24 cellular contexts compared by ENCODE assay signal in genomic region chr2:188986839-188987238, GRCh38. TPM values are rescaled to one million over a fixed set of nuclear protein-coding genes. Genes with fewer than 3 reads are reported as not detected.
DNase-seq lines count a peak whose midpoint lies in the region; ATAC-seq, FAIRE-seq and TF ChIP-seq lines count a peak whose summit lies in the region.
"Had no signal": no experiment of that assay in that cellular context is flagged by ENCODE, and none has a peak within 500 bp of the region (broad histone marks: within the 10 kb centered on the region; RNA-seq: fewer than 3 reads in every experiment).

No MANE protein-coding gene starts in this region.

- DNase-seq in breast epithelium (ENCODE audit: low spot score in 2 of 2), result no peak
- no peak for DNase-seq in MCF 10A (ENCODE audit: unreplicated experiment)
- DNase-seq in chondrocyte (ENCODE audit: low spot score), result no peak
- DNase-seq in nephron progenitor cell, result no peak
- no peak for DNase-seq in frontal cortex (ENCODE audit: low spot score in 2 of 2)
- no peak for DNase-seq in activated T-cell treated with anti-CD3 and anti-CD28 coated beads for 4 hours
- no peak for DNase-seq in activated gamma-delta T cell treated with Interleukin-2 at 50 U/mL for 16 hours
- DNase-seq: activated naive CD8-positive, alpha-beta T cell treated with anti-CD3 and anti-CD28 coated beads for 36 hours; caudate nucleus; CD4-positive, CD25-positive, alpha-beta regulatory T cell; DMS53; effector memory CD8-positive, alpha-beta T cell; NCI-H1694; ovary; SHP77; small intestine; stimulated activated CD4-positive, alpha-beta T cell treated with anti-CD3 and anti-CD28 coated beads, Interleukin-4, amount 100 ng/mL, for 4 hours; stimulated activated CD8-positive, alpha-beta memory T cell treated with anti-CD3 and anti-CD28 coated beads, Interleukin-4, amount 100 ng/mL, for 48 hours; T-helper 17 cell had no signal

- H3K4me3 Mint-ChIP-seq in MCF 10A (ENCODE audit: unreplicated experiment), result no peak overlapping the region
- no peak overlapping the region for H3K4me3 Mint-ChIP-seq in chondrocyte (ENCODE audit: unreplicated experiment)
- no peak overlapping the region for H3K4me3 Mint-ChIP-seq in nephron progenitor cell
- H3K4me3 Mint-ChIP-seq: activated naive CD8-positive, alpha-beta T cell treated with anti-CD3 and anti-CD28 coated beads for 36 hours; CD4-positive, CD25-positive, alpha-beta regulatory T cell; effector memory CD8-positive, alpha-beta T cell; T-helper 17 cell; WTC11 had no signal

- intact Hi-C loops in breast epithelium (cut with DNase I; ENCODE audit: low total_unique reads) (no loop called here), MCF 10A (cut with micrococcal nuclease) (loop anchor here (10.0 kb wide), 1 partner anchor 358 kb away; no protein-coding TSS in a partner anchor)

- H3K36me3 Mint-ChIP-seq in MCF 10A (ENCODE audit: insufficient read depth, unreplicated experiment) (no peaks in the 10 kb centered on the region), chondrocyte (ENCODE audit: low read depth) (peaks cover 35% of the 10 kb centered on the region), nephron progenitor cell (ENCODE audit: low read depth) (peaks cover 6% of the 10 kb centered on the region)
- H3K36me3 Mint-ChIP-seq: activated naive CD8-positive, alpha-beta T cell treated with anti-CD3 and anti-CD28 coated beads for 36 hours; CD4-positive, CD25-positive, alpha-beta regulatory T cell; WTC11 had no signal

- no peak for FAIRE-seq in frontal cortex (lab: Jason Lieb, UNC)
- FAIRE-seq: GM18507 had no signal

- TF ChIP-seq POLR2A in breast epithelium (IDR thresholded peaks at IDR 0.05), result no peak

- H3K36me3 ChIP-seq in breast epithelium, result no peaks in the 10 kb centered on the region
- H3K36me3 ChIP-seq: ovary, suprapubic skin had no signal

- H3K9me3 Mint-ChIP-seq in MCF 10A (ENCODE audit: unreplicated experiment) (no peaks in the 10 kb centered on the region), chondrocyte (ENCODE audit: low read depth) (no peaks in the 10 kb centered on the region), nephron progenitor cell (no peaks in the 10 kb centered on the region)
- H3K9me3 Mint-ChIP-seq: activated naive CD8-positive, alpha-beta T cell treated with anti-CD3 and anti-CD28 coated beads for 36 hours; effector memory CD8-positive, alpha-beta T cell; WTC11 had no signal

- H3K27me3 ChIP-seq in breast epithelium, result no peaks in the 10 kb centered on the region
- H3K27me3 ChIP-seq: ovary, suprapubic skin had no signal

- H3K4me3 ChIP-seq in breast epithelium, result no peak overlapping the region
- H3K4me3 ChIP-seq: ovary, suprapubic skin had no signal

- POLR2A ChIA-PET in MCF 10A (lab: Yijun Ruan, JAX), result no interaction called here

- H3K4me1 Mint-ChIP-seq in MCF 10A (ENCODE audit: insufficient read depth, unreplicated experiment) (no peaks in the 10 kb centered on the region), chondrocyte (ENCODE audit: low read depth) (peaks cover 63% of the 10 kb centered on the region), nephron progenitor cell (no peaks in the 10 kb centered on the region)
- H3K4me1 Mint-ChIP-seq: activated naive CD8-positive, alpha-beta T cell treated with anti-CD3 and anti-CD28 coated beads for 36 hours; CD4-positive, CD25-positive, alpha-beta regulatory T cell; T-helper 17 cell; WTC11 had no signal

- no peaks in the 10 kb centered on the region for H3K4me1 ChIP-seq in breast epithelium

- peak overlapping the region; percentile 37 to 62 for H3K27ac ChIP-seq in breast epithelium
- H3K27ac ChIP-seq: 22Rv1, ovary had no signal

- H3K27ac Mint-ChIP-seq in MCF 10A (ENCODE audit: low read depth, unreplicated experiment) (no peak overlapping the region), chondrocyte (ENCODE audit: unreplicated experiment) (peak overlapping the region; percentile 68), nephron progenitor cell (peak overlapping the region; percentile 7)
- H3K27ac Mint-ChIP-seq: activated naive CD8-positive, alpha-beta T cell treated with anti-CD3 and anti-CD28 coated beads for 36 hours; CD4-positive, CD25-positive, alpha-beta regulatory T cell; effector memory CD8-positive, alpha-beta T cell; T-helper 17 cell; WTC11 had no signal

- BruUV-seq in MCF 10A (replicated peaks; lab: Mats Ljungman, UMichigan), result no TSS peak

- CTCF ChIA-PET in MCF 10A (lab: Yijun Ruan, JAX), result interaction anchor here (0.6 to 1.0 kb wide), 3 partner anchors 20 to 1177 kb away, joined by 3 read pairs; no protein-coding TSS in a partner anchor

- H3K9me3 ChIP-seq in breast epithelium, result no peaks in the 10 kb centered on the region
- H3K9me3 ChIP-seq: ovary, suprapubic skin had no signal

- TF ChIP-seq CTCF in breast epithelium (IDR thresholded peaks at IDR 0.05) (no peak), MCF 10A (IDR thresholded peaks at IDR 0.05; ENCODE audit: unreplicated experiment) (no peak), chondrocyte (IDR thresholded peaks at IDR 0.05) (no peak), nephron progenitor cell (IDR thresholded peaks at IDR 0.05) (no peak)

- no peaks in the 10 kb centered on the region for H3K27me3 Mint-ChIP-seq in MCF 10A (ENCODE audit: insufficient read depth, unreplicated experiment)
- no peaks in the 10 kb centered on the region for H3K27me3 Mint-ChIP-seq in chondrocyte (ENCODE audit: low read depth)
- no peaks in the 10 kb centered on the region for H3K27me3 Mint-ChIP-seq in nephron progenitor cell (ENCODE audit: low read depth, poor library complexity)
- H3K27me3 Mint-ChIP-seq: CD4-positive, CD25-positive, alpha-beta regulatory T cell; effector memory CD8-positive, alpha-beta T cell; T-helper 17 cell had no signal

- ATAC-seq in GM18907 (IDR thresholded peaks at IDR 0.05; ENCODE audit: unreplicated experiment), result no peak
- ATAC-seq: effector memory CD8-positive, alpha-beta T cell; T-helper 17 cell; WTC11 had no signal

RNA-seq across cellular contexts. Expression of gene COL3A1, which starts 12.7 kb away (rescaled TPM):
- total RNA-seq in breast epithelium (100 to 1,000 TPM in 1 of 3 donors, 10 to 100 TPM in 2; 98.1 to 303 (median 98.6) TPM), MCF 10A (2022) (not detected in 2 replicates), chondrocyte (7,827 to 10,007 TPM (median 8,099 TPM) in 3 replicates), frontal cortex (88.0 TPM)
- total RNA-seq: activated naive CD8-positive, alpha-beta T cell treated with anti-CD3 and anti-CD28 coated beads for 36 hours; CD4-positive, CD25-positive, alpha-beta regulatory T cell had no signal

Comparison
In these comparisons a context has a peak if more than half of its experiments do, and no peak if none do; other contexts are left out.
1. RNA of gene COL3A1, which starts 12.7 kb away (total RNA-seq): 7,827 to 10,007 TPM in chondrocyte, 98.1 to 303 TPM in breast epithelium and 88.0 TPM in frontal cortex (single experiment); not detected in MCF 10A; every median in the first group is over 10 times any median in the second.